ENCODE assay signal across 8 cellular contexts in genomic region chr14:61476737-61477410, GRCh38.
DNase-seq lines count a peak whose midpoint lies in the region; ATAC-seq lines count a peak whose summit lies in the region.

No MANE protein-coding gene starts in this region.

- no peak for ATAC-seq in HG03135 (IDR thresholded peaks at IDR 0.05; ENCODE audit: unreplicated experiment)

- DNase-seq in GDM1 (lab: John Stamatoyannopoulos, UW) (peak; percentile 70), NOMO-1 treated with dmso at 0.1 percent for 144 hours (lab: John Stamatoyannopoulos, UW; ENCODE audit: unreplicated experiment) (peak; percentile 93), germinal center (ENCODE audit: low spot score) (peak; percentile 67), renal cortical epithelial cell (ENCODE audit: low read depth) (peak; percentile 99), ecto neural progenitor cell (ENCODE audit: low spot score) (no peak), DMS53 (lab: John Stamatoyannopoulos, UW) (no peak)
- peak; percentile 37 for DNase-seq in activated effector memory CD4-positive, alpha-beta T cell treated with Interleukin-2 at 50 U/mL for 16 hours

Comparison
In these comparisons a context has a peak if more than half of its experiments do, and no peak if none do; other contexts are left out.
1. DNase-seq: peak in GDM1 (single experiment), NOMO-1 treated with dmso at 0.1 percent for 144 hours (single experiment), activated effector memory CD4-positive, alpha-beta T cell treated with Interleukin-2 at 50 U/mL for 16 hours (single experiment), germinal center (single experiment) and renal cortical epithelial cell (single experiment); none in ecto neural progenitor cell (single experiment) and DMS53 (single experiment).